ENCODE assay signal across 17 cellular contexts in genomic region chr11:3803726-3804510, GRCh38. TPM values are rescaled to one million over a fixed set of nuclear protein-coding genes. Genes with fewer than 3 reads are reported as not detected.
DNase-seq lines count a peak whose midpoint lies in the region; ATAC-seq and TF ChIP-seq lines count a peak whose summit lies in the region.
"Had no signal": no experiment of that assay in that cellular context is flagged by ENCODE, and none has a peak within 500 bp of the region (broad histone marks: within the 10 kb centered on the region; RNA-seq: fewer than 3 reads in every experiment).

No MANE protein-coding gene starts in this region.

- no peaks in the 10 kb centered on the region for H3K36me3 ChIP-seq in ACC112 (ENCODE audit: insufficient read depth, low read length)
- no peaks in the 10 kb centered on the region for H3K36me3 ChIP-seq in mesenchymal stem cell (ENCODE audit: control insufficient read depth in 1 of 2, insufficient read depth in 2 of 2, low read depth in 1 of 2, low read length in 2 of 2)
- H3K36me3 ChIP-seq: tibial artery had no signal

- ATAC-seq in natural killer cell treated with Interleukin-12 subunit alpha and Interleukin-12 subunit beta and Interleukin-15 and Interleukin-18, amount 100 ng/mL, for 72 hours: no peak
- ATAC-seq in GM21515 (IDR thresholded peaks at IDR 0.05; ENCODE audit: unreplicated experiment): no peak
- no peak for ATAC-seq in activated CD8-positive, alpha-beta T cell treated with anti-CD3 and anti-CD28 coated beads for 36 hours
- ATAC-seq: activated CD4-positive, CD25-positive, alpha-beta regulatory T cell treated with anti-CD3 and anti-CD28 coated beads, Interleukin-2, amount 50 U/mL, for 24 hours; left cardiac atrium; T-cell had no signal

- CTCF ChIA-PET in activated CD8-positive, alpha-beta T cell treated with anti-CD3 and anti-CD28 coated beads for 36 hours (lab: Charles Lee): interaction anchor here (1.8 to 2.1 kb wide), 2 partner anchors 46 to 269 kb away, joined by 5 to 6 read pairs; no protein-coding TSS in a partner anchor

- no peak overlapping the region for H3K4ac ChIP-seq in mesenchymal stem cell (ENCODE audit: low read depth in 1 of 2, low read length in 2 of 2)

- H3K9me3 ChIP-seq in mesenchymal stem cell (ENCODE audit: control insufficient read depth, low read length): no peaks in the 10 kb centered on the region
- H3K9me3 ChIP-seq: tibial artery had no signal

- no peak overlapping the region for H2BK12ac ChIP-seq in mesenchymal stem cell (ENCODE audit: low read length in 2 of 2)

- H3K4me3 Mint-ChIP-seq in natural killer cell treated with Interleukin-12 subunit alpha and Interleukin-12 subunit beta and Interleukin-15 and Interleukin-18, amount 100 ng/mL, for 72 hours: no peak overlapping the region
- H3K4me3 Mint-ChIP-seq in activated CD8-positive, alpha-beta T cell treated with anti-CD3 and anti-CD28 coated beads for 36 hours: no peak overlapping the region
- H3K4me3 Mint-ChIP-seq: activated naive CD8-positive, alpha-beta T cell treated with anti-CD3 and anti-CD28 coated beads for 36 hours; central memory CD8-positive, alpha-beta T cell; T-cell had no signal

- H3K27ac ChIP-seq in ACC112 (ENCODE audit: low read depth, low read length): peak overlapping the region; percentile 52
- peak overlapping the region; percentile 88 for H3K27ac ChIP-seq in mesenchymal stem cell (ENCODE audit: low read length, poor library complexity, severe bottlenecking)
- H3K27ac ChIP-seq in substantia nigra (ENCODE audit: low read depth, low read length, poor library complexity, severe bottlenecking): no peak overlapping the region
- H3K27ac ChIP-seq: tibial artery had no signal

- TF ChIP-seq CTCF in activated CD8-positive, alpha-beta T cell treated with anti-CD3 and anti-CD28 coated beads for 36 hours (IDR thresholded peaks at IDR 0.05): no peak

- no peak overlapping the region for H3K14ac ChIP-seq in mesenchymal stem cell (ENCODE audit: low read length in 2 of 2)

- H3K79me2 ChIP-seq in ACC112 (ENCODE audit: control insufficient read depth, insufficient read depth, low read length, unreplicated experiment): peaks cover 2% of the 10 kb centered on the region

- no peak overlapping the region for H3K18ac ChIP-seq in mesenchymal stem cell (ENCODE audit: low read depth in 1 of 2, low read length in 2 of 2)

- no peaks in the 10 kb centered on the region for H3K36me3 Mint-ChIP-seq in natural killer cell treated with Interleukin-12 subunit alpha and Interleukin-12 subunit beta and Interleukin-15 and Interleukin-18, amount 100 ng/mL, for 72 hours
- H3K36me3 Mint-ChIP-seq in activated CD8-positive, alpha-beta T cell treated with anti-CD3 and anti-CD28 coated beads for 36 hours (ENCODE audit: low read depth): no peaks in the 10 kb centered on the region
- H3K36me3 Mint-ChIP-seq: T-cell had no signal

- peaks cover 13 to 19% of the 10 kb centered on the region in 2 donors for H3K4me1 Mint-ChIP-seq in natural killer cell treated with Interleukin-12 subunit alpha and Interleukin-12 subunit beta and Interleukin-15 and Interleukin-18, amount 100 ng/mL, for 72 hours (ENCODE audit: low read depth in 2 of 2)
- H3K4me1 Mint-ChIP-seq in activated CD8-positive, alpha-beta T cell treated with anti-CD3 and anti-CD28 coated beads for 36 hours (ENCODE audit: low read depth): peaks cover 27% of the 10 kb centered on the region

- H2AFZ ChIP-seq in ACC112 (ENCODE audit: low read length, unreplicated experiment) (no peak overlapping the region), mesenchymal stem cell (ENCODE audit: low read depth, low read length) (peak overlapping the region; percentile 18)

- H2BK5ac ChIP-seq in mesenchymal stem cell (ENCODE audit: low read depth, low read length, poor library complexity, severe bottlenecking): no peak overlapping the region

- no peak overlapping the region for H3K4me3 ChIP-seq in ACC112 (ENCODE audit: low read depth, low read length)
- no peak overlapping the region for H3K4me3 ChIP-seq in mesenchymal stem cell (ENCODE audit: insufficient read depth in 1 of 2, low read depth in 1 of 2, low read length in 2 of 2)
- H3K4me3 ChIP-seq: tibial artery had no signal

- H4K91ac ChIP-seq in mesenchymal stem cell (ENCODE audit: low read length): no peak overlapping the region

- H3K27me3 ChIP-seq in ACC112 (ENCODE audit: insufficient read depth, low read length) (no peaks in the 10 kb centered on the region), mesenchymal stem cell (ENCODE audit: control insufficient read depth in 1 of 2, insufficient read depth in 1 of 2, low read length in 2 of 2) (no peaks in the 10 kb centered on the region)
- H3K27me3 ChIP-seq: tibial artery had no signal

- no peak overlapping the region for H3K27ac Mint-ChIP-seq in natural killer cell treated with Interleukin-12 subunit alpha and Interleukin-12 subunit beta and Interleukin-15 and Interleukin-18, amount 100 ng/mL, for 72 hours
- H3K27ac Mint-ChIP-seq in activated CD8-positive, alpha-beta T cell treated with anti-CD3 and anti-CD28 coated beads for 36 hours: no peak overlapping the region
- H3K27ac Mint-ChIP-seq: activated naive CD8-positive, alpha-beta T cell treated with anti-CD3 and anti-CD28 coated beads for 36 hours; T-cell had no signal

- peak overlapping the region; percentile 21 for H3K9ac ChIP-seq in mesenchymal stem cell (ENCODE audit: low read length)

- H3K27me3 Mint-ChIP-seq in natural killer cell treated with Interleukin-12 subunit alpha and Interleukin-12 subunit beta and Interleukin-15 and Interleukin-18, amount 100 ng/mL, for 72 hours: no peaks in the 10 kb centered on the region
- no peaks in the 10 kb centered on the region for H3K27me3 Mint-ChIP-seq in activated CD8-positive, alpha-beta T cell treated with anti-CD3 and anti-CD28 coated beads for 36 hours
- H3K27me3 Mint-ChIP-seq: activated naive CD8-positive, alpha-beta T cell treated with anti-CD3 and anti-CD28 coated beads for 36 hours; central memory CD8-positive, alpha-beta T cell; T-cell had no signal

- H3K79me1 ChIP-seq in mesenchymal stem cell (replicated peaks; ENCODE audit: low read length, poor library complexity, severe bottlenecking): peaks cover 2% of the 10 kb centered on the region

- no peak overlapping the region for H3K4me2 ChIP-seq in mesenchymal stem cell (ENCODE audit: low read length, poor library complexity, severe bottlenecking)

- intact Hi-C loops in activated CD8-positive, alpha-beta T cell treated with anti-CD3 and anti-CD28 coated beads for 36 hours (cut with micrococcal nuclease): no loop called here

- 63% methylated on average over 7 of the region's 11 CpGs for WGBS in mesenchymal stem cell

- H2BK15ac ChIP-seq in mesenchymal stem cell (ENCODE audit: low read depth, poor library complexity, severe bottlenecking): no peak overlapping the region

- DNase-seq in HS-5 (ENCODE audit: low read depth) (peak; percentile 73), amniotic stem cell (lab: John Stamatoyannopoulos, UW) (peak; percentile 17), mesenchymal stem cell (peak; percentile 59), substantia nigra (lab: John Stamatoyannopoulos, UW) (no peak)
- no peak for DNase-seq in natural killer cell treated with Interleukin-12 subunit alpha and Interleukin-12 subunit beta and Interleukin-15 and Interleukin-18, amount 100 ng/mL, for 72 hours (ENCODE audit: low spot score)
- no peak for DNase-seq in activated CD8-positive, alpha-beta T cell treated with anti-CD3 and anti-CD28 coated beads for 36 hours
- DNase-seq: activated naive CD8-positive, alpha-beta T cell treated with anti-CD3 and anti-CD28 coated beads for 36 hours; GOT3; left cardiac atrium; NCI-H1092 treated with DMSO at 0.1 percent for 48 hours; NCI-H2227 treated with DMSO at 0.1 percent for 48 hours; T-cell had no signal

- H3K4me1 ChIP-seq in ACC112 (ENCODE audit: control insufficient read depth, insufficient read depth, low read length, unreplicated experiment): peaks cover 15% of the 10 kb centered on the region
- H3K4me1 ChIP-seq in mesenchymal stem cell (ENCODE audit: control insufficient read depth, insufficient read depth, low read depth, low read length): peaks cover 7% of the 10 kb centered on the region

- no peak overlapping the region for H2BK120ac ChIP-seq in mesenchymal stem cell (ENCODE audit: low read depth, low read length)

- no peak overlapping the region for H3K23ac ChIP-seq in mesenchymal stem cell (ENCODE audit: low read length in 2 of 2)

- H3K9me3 Mint-ChIP-seq in natural killer cell treated with Interleukin-12 subunit alpha and Interleukin-12 subunit beta and Interleukin-15 and Interleukin-18, amount 100 ng/mL, for 72 hours: no peaks in the 10 kb centered on the region
- H3K9me3 Mint-ChIP-seq in activated CD8-positive, alpha-beta T cell treated with anti-CD3 and anti-CD28 coated beads for 36 hours: no peaks in the 10 kb centered on the region
- H3K9me3 Mint-ChIP-seq: activated naive CD8-positive, alpha-beta T cell treated with anti-CD3 and anti-CD28 coated beads for 36 hours; central memory CD8-positive, alpha-beta T cell; T-cell had no signal

- no peak overlapping the region for H2AK5ac ChIP-seq in mesenchymal stem cell (ENCODE audit: low read length, severe bottlenecking)

- H4K8ac ChIP-seq in mesenchymal stem cell (ENCODE audit: low read length): peak overlapping the region; percentile 80

- POLR2A ChIA-PET in activated CD8-positive, alpha-beta T cell treated with anti-CD3 and anti-CD28 coated beads for 36 hours (lab: Charles Lee): no interaction called here

RNA-seq across cellular contexts. Expression of gene PGAP2, which starts 4.4 kb away (rescaled TPM):
- 16.4 TPM for polyA plus RNA-seq in mesenchymal stem cell (2013, experiment 1 of 2)
- polyA plus RNA-seq in mesenchymal stem cell (2013, experiment 2 of 2): 15.1 TPM
- total RNA-seq in natural killer cell treated with Interleukin-12 subunit alpha and Interleukin-12 subunit beta and Interleukin-15 and Interleukin-18, amount 100 ng/mL, for 72 hours: 10 to 100 TPM; 15.5 to 30.0 TPM
- 10 to 100 TPM; 33.1 to 36.7 TPM for total RNA-seq in activated CD8-positive, alpha-beta T cell treated with anti-CD3 and anti-CD28 coated beads for 36 hours

RNA-seq across cellular contexts. Expression of gene NUP98, which starts 6.6 kb away (rescaled TPM):
- polyA plus RNA-seq in mesenchymal stem cell (2013, experiment 1 of 2): 39.3 TPM
- 37.2 TPM for polyA plus RNA-seq in mesenchymal stem cell (2013, experiment 2 of 2)
- total RNA-seq in natural killer cell treated with Interleukin-12 subunit alpha and Interleukin-12 subunit beta and Interleukin-15 and Interleukin-18, amount 100 ng/mL, for 72 hours: 100 to 1,000 TPM; 116 to 176 TPM
- total RNA-seq in activated CD8-positive, alpha-beta T cell treated with anti-CD3 and anti-CD28 coated beads for 36 hours: 10 to 100 TPM; 88.4 to 89.9 TPM

RNA-seq across cellular contexts. Expression of gene RHOG, which starts 36.8 kb away (rescaled TPM):
- 77.1 TPM for polyA plus RNA-seq in mesenchymal stem cell (2013, experiment 1 of 2)
- 76.9 TPM for polyA plus RNA-seq in mesenchymal stem cell (2013, experiment 2 of 2)
- 100 to 1,000 TPM; 154 to 164 TPM for total RNA-seq in natural killer cell treated with Interleukin-12 subunit alpha and Interleukin-12 subunit beta and Interleukin-15 and Interleukin-18, amount 100 ng/mL, for 72 hours
- total RNA-seq in activated CD8-positive, alpha-beta T cell treated with anti-CD3 and anti-CD28 coated beads for 36 hours: 100 to 1,000 TPM; 176 to 188 TPM

RNA-seq across cellular contexts. Expression of gene STIM1, which starts 51.5 kb away (rescaled TPM):
- 37.2 TPM for polyA plus RNA-seq in mesenchymal stem cell (2013, experiment 1 of 2)
- polyA plus RNA-seq in mesenchymal stem cell (2013, experiment 2 of 2): 35.2 TPM
- 10 to 100 TPM; 83.9 to 85.9 TPM for total RNA-seq in natural killer cell treated with Interleukin-12 subunit alpha and Interleukin-12 subunit beta and Interleukin-15 and Interleukin-18, amount 100 ng/mL, for 72 hours
- 10 to 100 TPM; 60.8 to 61.4 TPM for total RNA-seq in activated CD8-positive, alpha-beta T cell treated with anti-CD3 and anti-CD28 coated beads for 36 hours

Comparison
In these comparisons a context has a peak if more than half of its experiments do, and no peak if none do; other contexts are left out.
1. DNase-seq: peak in HS-5 (single experiment), amniotic stem cell (single experiment) and mesenchymal stem cell (single experiment); none in natural killer cell treated with Interleukin-12 subunit alpha and Interleukin-12 subunit beta and Interleukin-15 and Interleukin-18, amount 100 ng/mL, for 72 hours (single experiment), substantia nigra (0 of 49) and activated CD8-positive, alpha-beta T cell treated with anti-CD3 and anti-CD28 coated beads for 36 hours (single experiment).